ENCODE assay signal across 12 cellular contexts in the genomic region with DNA sequence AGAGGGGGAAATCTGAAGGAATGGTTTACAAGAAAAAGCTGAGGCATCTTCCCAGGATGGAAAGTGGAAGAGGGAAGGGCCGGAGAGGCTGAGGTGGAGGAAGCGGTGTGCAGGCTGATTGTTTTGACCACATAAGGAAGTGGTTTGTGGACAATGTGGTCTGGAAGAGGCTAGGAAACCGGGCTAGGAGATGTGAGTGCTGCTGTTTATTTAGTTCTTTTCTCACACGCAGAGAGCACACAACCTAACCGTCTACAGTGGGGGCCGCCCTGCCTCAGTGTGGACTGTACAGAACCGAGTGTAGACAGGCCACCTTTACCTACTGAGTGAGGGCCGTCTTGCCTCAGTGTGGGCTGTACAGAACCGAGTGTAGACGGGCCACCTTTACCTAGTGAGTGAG.
A peak's percentile ranks its signal among the peaks of the same experiment; 100 is the strongest.
DNase-seq lines count a peak whose midpoint lies in the region; ATAC-seq, FAIRE-seq and TF ChIP-seq lines count a peak whose summit lies in the region.
"Had no signal": no experiment of that assay in that cellular context is flagged by ENCODE, and none has a peak within 500 bp of the region (broad histone marks: within the 10 kb centered on the region; RNA-seq: fewer than 3 reads in every experiment).

No MANE protein-coding gene starts in this region.

- H3K4me3 Mint-ChIP-seq in astrocyte (ENCODE audit: unreplicated experiment), result no peak overlapping the region

- DNase-seq in NOMO-1 (lab: John Stamatoyannopoulos, UW; ENCODE audit: unreplicated experiment in 2 of 2) (peak; percentile 1 to 14), NOMO-1 treated with dmso at 0.1 percent for 144 hours (lab: John Stamatoyannopoulos, UW; ENCODE audit: unreplicated experiment) (no peak), NOMO-1 treated with DMSO at 0.1 percent for 48 hours (lab: John Stamatoyannopoulos, UW; ENCODE audit: unreplicated experiment) (peak; percentile 53), astrocyte (ENCODE audit: low read depth) (peak; percentile 91), osteoblast (ENCODE audit: insufficient read length, low spot score, missing footprints) (peak; percentile 56), GM13977 (ENCODE audit: low spot score) (no peak)
- no peak for DNase-seq in activated effector memory CD4-positive, alpha-beta T cell treated with Interleukin-2 at 50 U/mL for 16 hours
- DNase-seq: HCEC 1CT, NCI-H146 had no signal

- H3K27ac Mint-ChIP-seq in astrocyte (ENCODE audit: unreplicated experiment), result peak overlapping the region; percentile 88

- peaks cover 1% of the 10 kb centered on the region for H3K9me3 Mint-ChIP-seq in astrocyte (ENCODE audit: unreplicated experiment)

- H3K4me3 ChIP-seq in astrocyte (ENCODE audit: insufficient read depth, low read depth, low read length) (no peak overlapping the region), osteoblast (ENCODE audit: insufficient read depth, low read length) (no peak overlapping the region)

- in situ Hi-C loops in GM13977 (cut with MboI; ENCODE audit: low pct_unique_long_range_greater_than_20kb, low sequenced_read_pairs, unreplicated experiment), result no loop called here

- no peak for ATAC-seq in GM21528 (IDR thresholded peaks at IDR 0.05; ENCODE audit: low FRiP score, unreplicated experiment)

- H3K36me3 ChIP-seq in astrocyte (ENCODE audit: insufficient read depth, low read length) (no peaks in the 10 kb centered on the region), osteoblast (ENCODE audit: insufficient read depth, low read length) (no peaks in the 10 kb centered on the region)

- H3K27me3 ChIP-seq in astrocyte (ENCODE audit: insufficient read depth, low read length) (no peaks in the 10 kb centered on the region), osteoblast (ENCODE audit: insufficient read depth, low read length) (no peaks in the 10 kb centered on the region)

- peaks cover 20% of the 10 kb centered on the region for H3K4me1 Mint-ChIP-seq in astrocyte (ENCODE audit: low read depth, unreplicated experiment)

- H3K9ac ChIP-seq in astrocyte (ENCODE audit: low read length), result peak overlapping the region; percentile 18

- H3K36me3 Mint-ChIP-seq in astrocyte (ENCODE audit: low read depth, unreplicated experiment), result no peaks in the 10 kb centered on the region

- H3K4me1 ChIP-seq in astrocyte (ENCODE audit: insufficient read depth, low read length), result peaks cover 25% of the 10 kb centered on the region
- H3K4me1 ChIP-seq in osteoblast (ENCODE audit: insufficient read depth, low read length), result no peaks in the 10 kb centered on the region

- H2AFZ ChIP-seq in astrocyte (ENCODE audit: low read depth, low read length) (no peak overlapping the region), osteoblast (ENCODE audit: low read length) (peak overlapping the region; percentile 47)

- H3K27ac ChIP-seq in astrocyte (ENCODE audit: low read depth, low read length) (peak overlapping the region; percentile 96), osteoblast (ENCODE audit: low read depth, low read length) (no peak overlapping the region)

- TF ChIP-seq CTCF in astrocyte (IDR thresholded peaks at IDR 0.05; ENCODE audit: insufficient read depth, low read depth, low read length) (no peak), osteoblast (IDR thresholded peaks at IDR 0.05; ENCODE audit: extremely low read depth, low read depth, low read length) (no peak), GM13977 (IDR thresholded peaks at IDR 0.05; ENCODE audit: extremely low read depth, insufficient read depth, missing control alignments) (no peak)

- peak; percentile 71 for FAIRE-seq in astrocyte (lab: Jason Lieb, UNC)
- FAIRE-seq: A204.1, TTC549 had no signal

- no peaks in the 10 kb centered on the region for H3K79me2 ChIP-seq in astrocyte (ENCODE audit: insufficient read depth, low read length)
- no peaks in the 10 kb centered on the region for H3K79me2 ChIP-seq in osteoblast (ENCODE audit: insufficient read depth, low read length)

- peak overlapping the region; percentile 40 for H3K4me2 ChIP-seq in astrocyte (ENCODE audit: low read length)
- no peak overlapping the region for H3K4me2 ChIP-seq in osteoblast (ENCODE audit: insufficient read depth, low read length)

- H4K20me1 ChIP-seq in astrocyte (ENCODE audit: insufficient read depth, low read length) (no peaks in the 10 kb centered on the region), osteoblast (ENCODE audit: insufficient read depth, low read length) (no peaks in the 10 kb centered on the region)

- H3K9me3 ChIP-seq in astrocyte (ENCODE audit: insufficient read depth, low read depth, low read length) (no peaks in the 10 kb centered on the region), osteoblast (ENCODE audit: low read depth, low read length) (no peaks in the 10 kb centered on the region)

- H3K27me3 Mint-ChIP-seq in astrocyte (ENCODE audit: low read depth, unreplicated experiment), result peaks cover 18% of the 10 kb centered on the region

Comparison
In these comparisons a context has a peak if more than half of its experiments do, and no peak if none do; other contexts are left out.
1. DNase-seq: peak in NOMO-1 (2 of 2), NOMO-1 treated with DMSO at 0.1 percent for 48 hours (single experiment), astrocyte (single experiment) and osteoblast (single experiment); none in NOMO-1 treated with dmso at 0.1 percent for 144 hours (single experiment), activated effector memory CD4-positive, alpha-beta T cell treated with Interleukin-2 at 50 U/mL for 16 hours (single experiment) and GM13977 (single experiment).